6 cellular contexts compared by ENCODE assay signal in genomic region chr17:21697508-21697860, GRCh38. TPM values are rescaled to one million over a fixed set of nuclear protein-coding genes. Genes with fewer than 3 reads are reported as not detected.
"Had no signal": no experiment of that assay in that cellular context is flagged by ENCODE, and none has a peak within 500 bp of the region (broad histone marks: within the 10 kb centered on the region; RNA-seq: fewer than 3 reads in every experiment).

No MANE protein-coding gene starts in this region.

RNA-seq across cellular contexts. Expression of gene KCNJ18, which starts 5.2 kb away (rescaled TPM):
- total RNA-seq: HepG2, HT-29, HT1080, IMR-90, K562 had no signal
- polyA plus RNA-seq: HepG2, IgD-negative memory B cell, IMR-90, K562 had no signal
